ENCODE assay signal across 1 cellular context in the genomic region with DNA sequence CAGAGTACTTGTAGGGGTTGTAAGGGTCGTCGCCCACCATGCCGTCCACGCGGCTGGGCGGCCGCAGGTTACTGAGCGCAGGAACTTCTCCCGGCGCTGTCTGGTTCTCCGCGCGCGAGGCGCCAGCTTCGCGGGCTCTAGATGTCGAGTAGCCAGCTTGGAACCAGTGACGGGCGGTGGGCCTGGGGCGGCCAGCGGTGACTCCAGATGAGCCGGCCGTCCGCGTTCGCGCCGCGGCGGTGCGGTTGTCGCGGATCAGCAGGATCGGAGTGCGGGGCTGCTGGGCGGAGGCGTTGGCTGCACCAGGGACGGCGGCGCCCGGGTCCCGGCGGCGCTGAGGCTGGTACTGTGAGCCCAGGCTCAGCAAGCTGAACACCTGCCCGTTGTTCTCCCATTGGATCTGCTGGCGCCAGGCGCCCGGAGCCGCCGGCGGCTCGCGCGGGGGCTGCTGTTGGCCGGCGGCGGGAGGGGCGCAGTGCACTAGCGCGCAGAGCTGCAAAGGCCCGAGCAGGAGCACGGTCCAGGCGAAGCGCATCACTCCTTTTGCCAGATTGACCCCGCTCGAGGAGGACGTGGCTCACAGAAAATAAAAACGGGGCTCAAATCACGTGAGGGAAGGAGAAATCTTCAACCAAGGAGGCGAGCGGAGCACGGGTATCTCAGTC.
A peak's percentile ranks its signal among the peaks of the same experiment; 100 is the strongest.
TF ChIP-seq lines count a peak whose summit lies in the region.

No MANE protein-coding gene starts in this region.

TF ChIP-seq in HEK293, 187 proteins besides CTCF, POLR2A, EP300 and RAD21 (continued from another document):
- no peak for TF ChIP-seq ZSCAN18 (tag by site-specific recombination; IDR thresholded peaks at IDR 0.05)
- no peak for TF ChIP-seq ZNF2 (tag by site-specific recombination; IDR thresholded peaks at IDR 0.05)
- no peak for TF ChIP-seq ZNF677 (tag by site-specific recombination; IDR thresholded peaks at IDR 0.05)
- TF ChIP-seq ZNF639 (tag by site-specific recombination; IDR thresholded peaks at IDR 0.05), result no peak
- no peak for TF ChIP-seq ZIC2 (tag by site-specific recombination; IDR thresholded peaks at IDR 0.05)
- TF ChIP-seq KLF1 (tag by site-specific recombination; IDR thresholded peaks at IDR 0.05), result no peak
- TF ChIP-seq TCF7L2 (IDR thresholded peaks at IDR 0.05; ENCODE audit: borderline replicate concordance, low read depth, low read length), result no peak
- TF ChIP-seq ZNF157 (tag by site-specific recombination; IDR thresholded peaks at IDR 0.05), result no peak
- TF ChIP-seq ZNF658 (tag by site-specific recombination; IDR thresholded peaks at IDR 0.05), result no peak
- TF ChIP-seq, protein P1, sequence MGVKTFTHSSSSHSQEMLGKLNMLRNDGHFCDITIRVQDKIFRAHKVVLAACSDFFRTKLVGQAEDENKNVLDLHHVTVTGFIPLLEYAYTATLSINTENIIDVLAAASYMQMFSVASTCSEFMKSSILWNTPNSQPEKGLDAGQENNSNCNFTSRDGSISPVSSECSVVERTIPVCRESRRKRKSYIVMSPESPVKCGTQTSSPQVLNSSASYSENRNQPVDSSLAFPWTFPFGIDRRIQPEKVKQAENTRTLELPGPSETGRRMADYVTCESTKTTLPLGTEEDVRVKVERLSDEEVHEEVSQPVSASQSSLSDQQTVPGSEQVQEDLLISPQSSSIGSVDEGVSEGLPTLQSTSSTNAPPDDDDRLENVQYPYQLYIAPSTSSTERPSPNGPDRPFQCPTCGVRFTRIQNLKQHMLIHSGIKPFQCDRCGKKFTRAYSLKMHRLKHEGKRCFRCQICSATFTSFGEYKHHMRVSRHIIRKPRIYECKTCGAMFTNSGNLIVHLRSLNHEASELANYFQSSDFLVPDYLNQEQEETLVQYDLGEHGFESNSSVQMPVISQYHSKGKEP (tag by site-specific recombination; IDR thresholded peaks at IDR 0.05), result no peak
- TF ChIP-seq ZNF302 (tag by site-specific recombination; IDR thresholded peaks at IDR 0.05; ENCODE audit: low read depth), result no peak
- TF ChIP-seq SCRT2 (tag by site-specific recombination; IDR thresholded peaks at IDR 0.05), result no peak
- no peak for TF ChIP-seq BCL11B (tag by site-specific recombination; IDR thresholded peaks at IDR 0.05; ENCODE audit: low read depth)
- no peak for TF ChIP-seq ZNF837 (tag by site-specific recombination; IDR thresholded peaks at IDR 0.05)
- no peak for TF ChIP-seq ZNF24 (tag by site-specific recombination; IDR thresholded peaks at IDR 0.05)
- no peak for TF ChIP-seq ZNF426 (tag by site-specific recombination; IDR thresholded peaks at IDR 0.05)
- 0 out of 2 replicates have a peak, but pooled peaks have one; percentile 4 for TF ChIP-seq ZNF394 (tag by site-specific recombination; IDR thresholded peaks at IDR 0.05; ENCODE audit: borderline replicate concordance)
- no peak for TF ChIP-seq ZNF354C (tag by site-specific recombination; IDR thresholded peaks at IDR 0.05; ENCODE audit: borderline replicate concordance, low read depth)
- 0 out of 2 replicates have a peak, but pooled peaks have one; percentile 18 for TF ChIP-seq ZBTB7A (tag by site-specific recombination; IDR thresholded peaks at IDR 0.05; ENCODE audit: low read depth)
- no peak; the same call in 1 of the 2 replicates for TF ChIP-seq ZNF561 (tag by site-specific recombination; IDR thresholded peaks at IDR 0.05; ENCODE audit: borderline replicate concordance)
- 0 out of 2 replicates have a peak, but pooled peaks have one; percentile 14 for TF ChIP-seq IKZF3 (tag by site-specific recombination; IDR thresholded peaks at IDR 0.05)
- TF ChIP-seq, protein P2, sequence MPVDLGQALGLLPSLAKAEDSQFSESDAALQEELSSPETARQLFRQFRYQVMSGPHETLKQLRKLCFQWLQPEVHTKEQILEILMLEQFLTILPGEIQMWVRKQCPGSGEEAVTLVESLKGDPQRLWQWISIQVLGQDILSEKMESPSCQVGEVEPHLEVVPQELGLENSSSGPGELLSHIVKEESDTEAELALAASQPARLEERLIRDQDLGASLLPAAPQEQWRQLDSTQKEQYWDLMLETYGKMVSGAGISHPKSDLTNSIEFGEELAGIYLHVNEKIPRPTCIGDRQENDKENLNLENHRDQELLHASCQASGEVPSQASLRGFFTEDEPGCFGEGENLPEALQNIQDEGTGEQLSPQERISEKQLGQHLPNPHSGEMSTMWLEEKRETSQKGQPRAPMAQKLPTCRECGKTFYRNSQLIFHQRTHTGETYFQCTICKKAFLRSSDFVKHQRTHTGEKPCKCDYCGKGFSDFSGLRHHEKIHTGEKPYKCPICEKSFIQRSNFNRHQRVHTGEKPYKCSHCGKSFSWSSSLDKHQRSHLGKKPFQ (tag by site-specific recombination; IDR thresholded peaks at IDR 0.05), result no peak
- no peak for TF ChIP-seq SCRT1 (tag by site-specific recombination; IDR thresholded peaks at IDR 0.05; ENCODE audit: borderline replicate concordance)
- TF ChIP-seq, protein P3, sequence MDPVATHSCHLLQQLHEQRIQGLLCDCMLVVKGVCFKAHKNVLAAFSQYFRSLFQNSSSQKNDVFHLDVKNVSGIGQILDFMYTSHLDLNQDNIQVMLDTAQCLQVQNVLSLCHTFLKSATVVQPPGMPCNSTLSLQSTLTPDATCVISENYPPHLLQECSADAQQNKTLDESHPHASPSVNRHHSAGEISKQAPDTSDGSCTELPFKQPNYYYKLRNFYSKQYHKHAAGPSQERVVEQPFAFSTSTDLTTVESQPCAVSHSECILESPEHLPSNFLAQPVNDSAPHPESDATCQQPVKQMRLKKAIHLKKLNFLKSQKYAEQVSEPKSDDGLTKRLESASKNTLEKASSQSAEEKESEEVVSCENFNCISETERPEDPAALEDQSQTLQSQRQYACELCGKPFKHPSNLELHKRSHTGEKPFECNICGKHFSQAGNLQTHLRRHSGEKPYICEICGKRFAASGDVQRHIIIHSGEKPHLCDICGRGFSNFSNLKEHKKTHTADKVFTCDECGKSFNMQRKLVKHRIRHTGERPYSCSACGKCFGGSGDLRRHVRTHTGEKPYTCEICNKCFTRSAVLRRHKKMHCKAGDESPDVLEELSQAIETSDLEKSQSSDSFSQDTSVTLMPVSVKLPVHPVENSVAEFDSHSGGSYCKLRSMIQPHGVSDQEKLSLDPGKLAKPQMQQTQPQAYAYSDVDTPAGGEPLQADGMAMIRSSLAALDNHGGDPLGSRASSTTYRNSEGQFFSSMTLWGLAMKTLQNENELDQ (tag by site-specific recombination; IDR thresholded peaks at IDR 0.05; ENCODE audit: low read depth), result no peak
- no peak for TF ChIP-seq SALL2 (tag by site-specific recombination; IDR thresholded peaks at IDR 0.05; ENCODE audit: borderline replicate concordance)
- TF ChIP-seq, protein P4, sequence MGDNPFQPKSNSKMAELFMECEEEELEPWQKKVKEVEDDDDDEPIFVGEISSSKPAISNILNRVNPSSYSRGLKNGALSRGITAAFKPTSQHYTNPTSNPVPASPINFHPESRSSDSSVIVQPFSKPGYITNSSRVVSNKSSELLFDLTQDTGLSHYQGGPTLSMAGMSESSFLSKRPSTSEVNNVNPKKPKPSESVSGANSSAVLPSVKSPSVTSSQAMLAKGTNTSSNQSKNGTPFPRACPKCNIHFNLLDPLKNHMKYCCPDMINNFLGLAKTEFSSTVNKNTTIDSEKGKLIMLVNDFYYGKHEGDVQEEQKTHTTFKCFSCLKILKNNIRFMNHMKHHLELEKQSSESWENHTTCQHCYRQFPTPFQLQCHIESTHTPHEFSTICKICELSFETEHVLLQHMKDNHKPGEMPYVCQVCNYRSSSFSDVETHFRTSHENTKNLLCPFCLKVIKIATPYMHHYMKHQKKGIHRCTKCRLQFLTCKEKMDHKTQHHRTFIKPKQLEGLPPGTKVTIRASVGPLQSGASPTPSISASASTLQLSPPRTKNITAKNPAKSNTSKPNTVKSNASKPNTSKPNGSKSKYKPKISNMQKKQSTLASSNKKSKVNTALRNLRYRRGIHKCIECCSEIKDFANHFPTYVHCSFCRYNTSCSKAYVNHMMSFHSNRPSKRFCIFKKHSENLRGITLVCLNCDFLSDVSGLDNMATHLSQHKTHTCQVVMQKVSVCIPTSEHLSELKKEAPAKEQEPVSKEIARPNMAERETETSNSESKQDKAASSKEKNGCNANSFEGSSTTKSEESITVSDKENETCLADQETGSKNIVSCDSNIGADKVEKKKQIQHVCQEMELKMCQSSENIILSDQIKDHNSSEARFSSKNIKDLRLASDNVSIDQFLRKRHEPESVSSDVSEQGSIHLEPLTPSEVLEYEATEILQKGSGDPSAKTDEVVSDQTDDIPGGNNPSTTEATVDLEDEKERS (tag by site-specific recombination; IDR thresholded peaks at IDR 0.05), result no peak
- TF ChIP-seq ZBTB17 (tag by site-specific recombination; IDR thresholded peaks at IDR 0.05), result peak; percentile 21; the same call in 1 of the 2 replicates
- no peak for TF ChIP-seq ZNF791 (tag by site-specific recombination; IDR thresholded peaks at IDR 0.05)
- peak; percentile 76 for TF ChIP-seq ZNF341 (tag by site-specific recombination; IDR thresholded peaks at IDR 0.05; ENCODE audit: low read depth)
- TF ChIP-seq ZNF324 (tag by site-specific recombination; IDR thresholded peaks at IDR 0.05), result no peak
- TF ChIP-seq ZNF501 (tag by site-specific recombination; IDR thresholded peaks at IDR 0.05), result no peak
- TF ChIP-seq ZNF777 (tag by site-specific recombination; IDR thresholded peaks at IDR 0.05; ENCODE audit: borderline replicate concordance), result peak; percentile 82; the same call in 1 of the 2 replicates
- no peak for TF ChIP-seq ZXDB (tag by site-specific recombination; IDR thresholded peaks at IDR 0.05)
- no peak for TF ChIP-seq ZSCAN16 (tag by site-specific recombination; IDR thresholded peaks at IDR 0.05)
- no peak for TF ChIP-seq ZNF830 (tag by site-specific recombination; IDR thresholded peaks at IDR 0.05; ENCODE audit: low read depth)
- TF ChIP-seq ZNF558 (tag by site-specific recombination; IDR thresholded peaks at IDR 0.05), result no peak
